Comparison of ENCODE assay signal across 8 cellular contexts in the genomic region with DNA sequence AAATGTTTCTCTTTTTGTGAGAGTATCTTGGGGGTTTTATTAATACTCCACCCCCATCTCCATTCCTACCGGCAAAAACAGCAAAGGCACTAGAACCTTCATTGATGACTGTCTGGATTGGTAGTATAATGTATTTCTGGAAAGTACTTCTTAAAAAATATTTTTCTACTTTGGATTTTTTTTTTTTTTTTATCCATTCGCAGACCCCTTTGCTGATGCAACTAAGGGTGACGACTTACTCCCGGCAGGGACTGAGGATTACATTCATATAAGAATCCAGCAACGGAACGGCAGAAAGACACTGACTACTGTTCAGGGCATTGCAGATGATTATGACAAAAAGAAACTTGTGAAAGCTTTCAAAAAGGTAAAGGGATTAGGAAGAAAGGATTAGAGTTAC. TPM values are rescaled to one million over a fixed set of nuclear protein-coding genes. Genes with fewer than 3 reads are reported as not detected.
DNase-seq lines count a peak whose midpoint lies in the region; ATAC-seq and TF ChIP-seq lines count a peak whose summit lies in the region.

No MANE protein-coding gene starts in this region.

- no peak overlapping the region for H2AFZ ChIP-seq in ACC112 (ENCODE audit: low read length, unreplicated experiment)

- H3K27me3 Mint-ChIP-seq in brain: peaks cover 14% of the 10 kb centered on the region

- peak overlapping the region; percentile 86 for H3K4me3 ChIP-seq in ACC112 (ENCODE audit: low read depth, low read length)
- H3K4me3 ChIP-seq in HUES48 (ENCODE audit: low read depth, low read length): peak overlapping the region; percentile 85
- H3K4me3 ChIP-seq in lung: peak overlapping the region; percentile 36
- H3K4me3 ChIP-seq in upper lobe of left lung: peak overlapping the region; percentile 79 to 98 (median 93)

- 0 out of 2 replicates have a peak overlapping the region, but pooled peaks have one; percentile 71 for H3K27ac ChIP-seq in ACC112 (ENCODE audit: low read depth, low read length)
- no peak overlapping the region for H3K27ac ChIP-seq in HUES48 (ENCODE audit: low read depth, low read length)
- peak overlapping the region in 1 of 2 donors; percentile 99 for H3K27ac ChIP-seq in lung (ENCODE audit: low read depth in 1 of 2, low read length in 1 of 2)
- H3K27ac ChIP-seq in upper lobe of left lung: peak overlapping the region in 3 of 4 donors; percentile 96 to 99 (median 98)

- H3K9me3 ChIP-seq in HUES48 (ENCODE audit: control insufficient read depth, insufficient read depth, low read length) (no peaks in the 10 kb centered on the region), lung (ENCODE audit: control insufficient read depth in 2 of 2, insufficient read depth in 1 of 2, low read length in 1 of 2) (no peaks in the 10 kb centered on the region), upper lobe of left lung (no peaks in the 10 kb centered on the region)

- no peak for DNase-seq in lung (ENCODE audit: low spot score)
- DNase-seq in upper lobe of left lung: no peak
- no peak for DNase-seq in KG1 (lab: John Stamatoyannopoulos, UW)

- WGBS in lung, 2 donors: 13 to 17% methylated on average over 6 of the region's 6 CpGs
- 6 to 16% methylated on average over 6 of the region's 6 CpGs for WGBS in upper lobe of left lung, 2 donors

- H3K9me3 Mint-ChIP-seq in brain: peaks cover 0 to 4% (median 0%) of the 10 kb centered on the region in 5 experiments

- TF ChIP-seq EP300 in upper lobe of left lung (IDR thresholded peaks at IDR 0.05): no peak

- H3K4me1 ChIP-seq in ACC112 (ENCODE audit: control insufficient read depth, insufficient read depth, low read length, unreplicated experiment) (peaks cover 20% of the 10 kb centered on the region), HUES48 (ENCODE audit: control insufficient read depth, insufficient read depth, low read length) (peaks cover 12% of the 10 kb centered on the region; the same call in 1 of the 2 replicates), lung (ENCODE audit: control insufficient read depth in 2 of 2, insufficient read depth in 2 of 2, low read length in 2 of 2) (peaks cover 3 to 9% of the 10 kb centered on the region in 2 donors), upper lobe of left lung (peaks cover 22 to 45% (median 38%) of the 10 kb centered on the region in 4 donors)

- peak overlapping the region; percentile 100 for H3K27ac Mint-ChIP-seq in brain

- ATAC-seq in lung (ENCODE audit: insufficient read depth, low FRiP score) (no peak), upper lobe of left lung (ENCODE audit: low FRiP score in 2 of 2) (no peak), GM18858 (IDR thresholded peaks at IDR 0.05; ENCODE audit: unreplicated experiment) (no peak), GM18519 (IDR thresholded peaks at IDR 0.05; ENCODE audit: low FRiP score, unreplicated experiment) (no peak)

- TF ChIP-seq CTCF in brain (conservative IDR thresholded peaks at IDR 0.05) (no peak), lung (IDR thresholded peaks at IDR 0.05; ENCODE audit: control extremely low read depth, extremely low read depth) (no peak), upper lobe of left lung (IDR thresholded peaks at IDR 0.05) (no peak)

- H3K4me1 Mint-ChIP-seq in brain: peaks cover 49% of the 10 kb centered on the region

- H3K9ac ChIP-seq in HUES48 (ENCODE audit: low read depth, low read length): peak overlapping the region; percentile 95

- H3K27me3 ChIP-seq in ACC112 (ENCODE audit: insufficient read depth, low read length): no peaks in the 10 kb centered on the region
- H3K27me3 ChIP-seq in HUES48 (ENCODE audit: control insufficient read depth, insufficient read depth, low read length): no peaks in the 10 kb centered on the region
- no peaks in the 10 kb centered on the region for H3K27me3 ChIP-seq in lung (ENCODE audit: control insufficient read depth, insufficient read depth)
- H3K27me3 ChIP-seq in upper lobe of left lung: no peaks in the 10 kb centered on the region

- peaks cover 36% of the 10 kb centered on the region for H3K36me3 Mint-ChIP-seq in brain

- H3K36me3 ChIP-seq in ACC112 (ENCODE audit: insufficient read depth, low read length): peaks cover 16% of the 10 kb centered on the region; the same call in 1 of the 2 replicates
- peaks cover 36% of the 10 kb centered on the region for H3K36me3 ChIP-seq in HUES48 (ENCODE audit: control insufficient read depth, insufficient read depth, low read length)
- peaks cover 4 to 8% of the 10 kb centered on the region in 2 donors for H3K36me3 ChIP-seq in lung (ENCODE audit: control insufficient read depth in 2 of 2, insufficient read depth in 2 of 2, low read length in 2 of 2)
- H3K36me3 ChIP-seq in upper lobe of left lung: peaks cover 18 to 44% (median 19%) of the 10 kb centered on the region in 4 donors

- H3K79me2 ChIP-seq in ACC112 (ENCODE audit: control insufficient read depth, insufficient read depth, low read length, unreplicated experiment): peaks cover 24% of the 10 kb centered on the region

- no peak for TF ChIP-seq POLR2A in upper lobe of left lung (IDR thresholded peaks at IDR 0.05)

- peak overlapping the region; percentile 93 to 100 (median 98) for H3K4me3 Mint-ChIP-seq in brain

RNA-seq across cellular contexts. Expression of gene EIF1B, which starts 1.2 kb away (rescaled TPM):
- polyA plus RNA-seq in brain (ENCODE audit: insufficient read depth, low read depth, low replicate concordance) (115 TPM), lung (10 to 100 TPM; 45.7 to 84.6 TPM)
- total RNA-seq in lung (10 to 100 TPM; 43.4 to 55.9 TPM), upper lobe of left lung (10 to 100 TPM; 26.2 to 49.1 (median 38.8) TPM)

Comparison
In these comparisons a context has a peak if more than half of its experiments do, and no peak if none do; other contexts are left out.
1. H3K4me3 ChIP-seq: peak in every context shown above with its lines; median percentile 93 in upper lobe of left lung; 86 in ACC112; 85 in HUES48; 36 in lung.